Comparison of ENCODE assay signal across 1 cellular context in genomic region chr16:88773812-88774291, GRCh38.
A peak's percentile ranks its signal among the peaks of the same experiment; 100 is the strongest.
TF ChIP-seq lines count a peak whose summit lies in the region.

No MANE protein-coding gene starts in this region.

TF ChIP-seq in K562, 482 proteins besides CTCF, POLR2A, EP300 and RAD21 (continued from another document and continues in another):
- peak; percentile 52; the same call in 1 of the 2 replicates for TF ChIP-seq ARID4B (CRISPR knock-in tag; IDR thresholded peaks at IDR 0.05)
- TF ChIP-seq POLR2G (IDR thresholded peaks at IDR 0.05; ENCODE audit: low read depth, low read length) = peak; percentile 67
- TF ChIP-seq ATF4 (CRISPR knock-in tag; IDR thresholded peaks at IDR 0.05) = peak; percentile 69; the same call in 1 of the 2 replicates
- TF ChIP-seq TRIM28 (IDR thresholded peaks at IDR 0.05) = 0 out of 2 replicates have a peak, but pooled peaks have one; percentile 22
- TF ChIP-seq ZSCAN29 (IDR thresholded peaks at IDR 0.05) = no peak
- 0 out of 2 replicates have a peak, but pooled peaks have one; percentile 48 for TF ChIP-seq ZNF41 (CRISPR knock-in tag; conservative IDR thresholded peaks at IDR 0.05)
- TF ChIP-seq HMGN3 (IDR thresholded peaks at IDR 0.05; ENCODE audit: borderline replicate concordance, extremely low read depth, insufficient read length, low read depth, low read length) = peak; percentile 99
- TF ChIP-seq ZNF12 (CRISPR knock-in tag; IDR thresholded peaks at IDR 0.05) = no peak
- TF ChIP-seq HOXB6 (CRISPR knock-in tag; IDR thresholded peaks at IDR 0.05; ENCODE audit: borderline replicate concordance) = no peak
- no peak for TF ChIP-seq C11orf30 (IDR thresholded peaks at IDR 0.05; ENCODE audit: low read depth)
- TF ChIP-seq CHD1 (IDR thresholded peaks at IDR 0.05; ENCODE audit: low read length) = peak; percentile 89
- peak; percentile 84 for TF ChIP-seq HLTF (IDR thresholded peaks at IDR 0.05)
- no peak for TF ChIP-seq ZFP30 (CRISPR knock-in tag; IDR thresholded peaks at IDR 0.05; ENCODE audit: borderline replicate concordance)
- TF ChIP-seq ZNF583 (CRISPR knock-in tag; IDR thresholded peaks at IDR 0.05) = no peak
- no peak for TF ChIP-seq TCF7L2 (IDR thresholded peaks at IDR 0.05; ENCODE audit: low read depth, low read length)
- no peak for TF ChIP-seq WHSC1 (IDR thresholded peaks at IDR 0.05; ENCODE audit: low read length)
- TF ChIP-seq ASH1L (IDR thresholded peaks at IDR 0.05; ENCODE audit: borderline replicate concordance, low read depth, partially characterized antibody) = no peak
- peak; percentile 99 for TF ChIP-seq GATA2 (CRISPR knock-in tag; IDR thresholded peaks at IDR 0.05)
- TF ChIP-seq RBFOX2 (IDR thresholded peaks at IDR 0.05; ENCODE audit: low read depth, low read length) = peak; percentile 62
- TF ChIP-seq SMARCB1 (IDR thresholded peaks at IDR 0.05; ENCODE audit: insufficient read length, low read depth) = peak; percentile 97
- no peak for TF ChIP-seq ZFP91 (CRISPR knock-in tag; IDR thresholded peaks at IDR 0.05)
- peak; percentile 94 for TF ChIP-seq KLF13 (tag; IDR thresholded peaks at IDR 0.05; ENCODE audit: borderline replicate concordance, low read depth)
- peak; percentile 55; the same call in 1 of the 2 replicates for TF ChIP-seq SUPT5H (IDR thresholded peaks at IDR 0.05)
- no peak for TF ChIP-seq ZNF717 (CRISPR knock-in tag; IDR thresholded peaks at IDR 0.05)
- no peak for TF ChIP-seq HMG20B (CRISPR knock-in tag; IDR thresholded peaks at IDR 0.05)
- no peak for TF ChIP-seq HNRNPLL (IDR thresholded peaks at IDR 0.05; ENCODE audit: low read depth, low read length, poor library complexity, severe bottlenecking)
- no peak for TF ChIP-seq NFATC3 (IDR thresholded peaks at IDR 0.05)
- TF ChIP-seq SMAD4 (CRISPR knock-in tag; conservative IDR thresholded peaks at IDR 0.05) = peak; percentile 94
- TF ChIP-seq BCL6 (CRISPR knock-in tag; IDR thresholded peaks at IDR 0.05) = 0 out of 2 replicates have a peak, but pooled peaks have one; percentile 64
- TF ChIP-seq KHSRP (IDR thresholded peaks at IDR 0.05) = no peak
- TF ChIP-seq FOXO4 (CRISPR knock-in tag; IDR thresholded peaks at IDR 0.05) = peak; percentile 69; the same call in 1 of the 2 replicates
- no peak for TF ChIP-seq KAT7 (CRISPR knock-in tag; IDR thresholded peaks at IDR 0.05; ENCODE audit: borderline replicate concordance)
- no peak for TF ChIP-seq PRMT5 (CRISPR knock-in tag; IDR thresholded peaks at IDR 0.05)
- no peak for TF ChIP-seq ZNF212 (CRISPR knock-in tag; IDR thresholded peaks at IDR 0.05)
- no peak for TF ChIP-seq ID3 (CRISPR knock-in tag; IDR thresholded peaks at IDR 0.05)
- TF ChIP-seq ID3 (tag; IDR thresholded peaks at IDR 0.05) = peak; percentile 97
- no peak for TF ChIP-seq ARHGAP35 (IDR thresholded peaks at IDR 0.05; ENCODE audit: partially characterized antibody)
- TF ChIP-seq BACH1 (tag; IDR thresholded peaks at IDR 0.05) = no peak
- no peak for TF ChIP-seq ATF2 (CRISPR knock-in tag; IDR thresholded peaks at IDR 0.05)
- no peak for TF ChIP-seq PRPF4 (IDR thresholded peaks at IDR 0.05; ENCODE audit: insufficient read depth, low read depth, low read length, poor library complexity, severe bottlenecking)
- TF ChIP-seq RFX5 (IDR thresholded peaks at IDR 0.05; ENCODE audit: low read depth, low read length) = no peak
- no peak for TF ChIP-seq ZNF695 (CRISPR knock-in tag; IDR thresholded peaks at IDR 0.05)
- peak; percentile 94 for TF ChIP-seq THRB (CRISPR knock-in tag; conservative IDR thresholded peaks at IDR 0.05)
- TF ChIP-seq HDAC3 (IDR thresholded peaks at IDR 0.05; ENCODE audit: borderline replicate concordance, partially characterized antibody) = no peak
- TF ChIP-seq E2F6 (IDR thresholded peaks at IDR 0.05; ENCODE audit: borderline replicate concordance in 1 of 2, extremely low read depth in 1 of 2, insufficient read depth in 1 of 2, insufficient read length in 1 of 2, low read depth in 1 of 2, low read length in 1 of 2, poor library complexity in 1 of 2, severe bottlenecking in 1 of 2) = peak; percentile 65 to 85
- peak; percentile 85 for TF ChIP-seq PHB2 (IDR thresholded peaks at IDR 0.05; ENCODE audit: low read depth)
- peak; percentile 94 for TF ChIP-seq SP1 (CRISPR knock-in tag; IDR thresholded peaks at IDR 0.05)
- no peak for TF ChIP-seq ZNF551 (CRISPR knock-in tag; IDR thresholded peaks at IDR 0.05)
- no peak for TF ChIP-seq STAT6 (CRISPR knock-in tag; IDR thresholded peaks at IDR 0.05)
- peak; percentile 61; the same call in 1 of the 2 replicates for TF ChIP-seq NKRF (IDR thresholded peaks at IDR 0.05; ENCODE audit: borderline replicate concordance)
- TF ChIP-seq MCM5 (IDR thresholded peaks at IDR 0.05; ENCODE audit: low read depth) = no peak
- peak; percentile 36; the same call in 1 of the 2 replicates for TF ChIP-seq ELF1 (tag; IDR thresholded peaks at IDR 0.05)
